ENCODE assay signal across 8 cellular contexts in genomic region chr3:45664558-45664957, GRCh38. TPM values are rescaled to one million over a fixed set of nuclear protein-coding genes. Genes with fewer than 3 reads are reported as not detected.
DNase-seq lines count a peak whose midpoint lies in the region; ATAC-seq and TF ChIP-seq lines count a peak whose summit lies in the region.

No MANE protein-coding gene starts in this region.

- TF ChIP-seq CTCF in GM12864 (IDR thresholded peaks at IDR 0.05; ENCODE audit: low read depth, low read length, missing control alignments) (no peak), osteocyte (IDR thresholded peaks at IDR 0.05) (no peak), upper lobe of left lung (IDR thresholded peaks at IDR 0.05) (no peak), type B pancreatic cell (conservative IDR thresholded peaks at IDR 0.05) (no peak)

- DNase-seq in GM12864 (ENCODE audit: low read depth) (no peak), adipocyte (ENCODE audit: low read depth) (no peak), osteocyte (ENCODE audit: extremely low spot score, unreplicated experiment) (no peak), upper lobe of left lung (peak; percentile 28 to 56), type B pancreatic cell (ENCODE audit: extremely low spot score, unreplicated experiment) (no peak), NCI-H1105 treated with DMSO at 0.1 percent for 48 hours (lab: John Stamatoyannopoulos, UW) (no peak)
- peak; percentile 73 for DNase-seq in T-helper 2 cell treated with Interferon-gamma antibody and Interleukin-4, amounts not matched to agents 5 μg/mL and 100 μg/mL, for 36 hours (ENCODE audit: low spot score)

- H3K4me3 ChIP-seq in GM12864 (ENCODE audit: low read depth, low read length) (peak overlapping the region; percentile 47), adipocyte (ENCODE audit: low read length) (peak overlapping the region; percentile 52), upper lobe of left lung (peak overlapping the region; percentile 18 to 45 (median 38))

- peaks cover 49% of the 10 kb centered on the region for H3K4me1 Mint-ChIP-seq in T-helper 2 cell treated with Interferon-gamma antibody and Interleukin-4, amounts not matched to agents 5 μg/mL and 100 μg/mL, for 36 hours (ENCODE audit: low read depth)
- H3K4me1 Mint-ChIP-seq in osteocyte (ENCODE audit: unreplicated experiment): peaks cover 60% of the 10 kb centered on the region
- peaks cover 4% of the 10 kb centered on the region for H3K4me1 Mint-ChIP-seq in type B pancreatic cell (ENCODE audit: unreplicated experiment)

- WGBS in upper lobe of left lung, 2 donors: 20 to 26% methylated on average over 9 to 10 of the region's 10 CpGs

- H3K36me3 Mint-ChIP-seq in T-helper 2 cell treated with Interferon-gamma antibody and Interleukin-4, amounts not matched to agents 5 μg/mL and 100 μg/mL, for 36 hours (ENCODE audit: low read depth): peaks cover 31% of the 10 kb centered on the region
- peaks cover 2% of the 10 kb centered on the region for H3K36me3 Mint-ChIP-seq in osteocyte (ENCODE audit: unreplicated experiment)
- H3K36me3 Mint-ChIP-seq in type B pancreatic cell: peaks cover 18% of the 10 kb centered on the region

- peak overlapping the region; percentile 92 for H3K27ac Mint-ChIP-seq in T-helper 2 cell treated with Interferon-gamma antibody and Interleukin-4, amounts not matched to agents 5 μg/mL and 100 μg/mL, for 36 hours
- H3K27ac Mint-ChIP-seq in osteocyte (ENCODE audit: unreplicated experiment) (peak overlapping the region; percentile 74), type B pancreatic cell (no peak overlapping the region)

- no peaks in the 10 kb centered on the region for H3K9me3 ChIP-seq in adipocyte (ENCODE audit: control insufficient read depth, low read length)
- H3K9me3 ChIP-seq in upper lobe of left lung: no peaks in the 10 kb centered on the region

- H3K9me3 Mint-ChIP-seq in T-helper 2 cell treated with Interferon-gamma antibody and Interleukin-4, amounts not matched to agents 5 μg/mL and 100 μg/mL, for 36 hours: no peaks in the 10 kb centered on the region
- no peaks in the 10 kb centered on the region for H3K9me3 Mint-ChIP-seq in osteocyte (ENCODE audit: unreplicated experiment)
- H3K9me3 Mint-ChIP-seq in type B pancreatic cell: no peaks in the 10 kb centered on the region

- H3K27me3 ChIP-seq in adipocyte (replicated peaks; ENCODE audit: control insufficient read depth, insufficient read depth, low read length) (no peaks in the 10 kb centered on the region), upper lobe of left lung (no peaks in the 10 kb centered on the region)

- TF ChIP-seq EP300 in upper lobe of left lung (IDR thresholded peaks at IDR 0.05): no peak

- no peak overlapping the region for H3K9ac ChIP-seq in adipocyte (ENCODE audit: low read length)

- H3K27ac ChIP-seq in upper lobe of left lung: peak overlapping the region; percentile 21 to 72 (median 46)

- no peaks in the 10 kb centered on the region for H3K27me3 Mint-ChIP-seq in T-helper 2 cell treated with Interferon-gamma antibody and Interleukin-4, amounts not matched to agents 5 μg/mL and 100 μg/mL, for 36 hours (ENCODE audit: low read depth)
- no peaks in the 10 kb centered on the region for H3K27me3 Mint-ChIP-seq in osteocyte (ENCODE audit: unreplicated experiment)
- H3K27me3 Mint-ChIP-seq in type B pancreatic cell: no peaks in the 10 kb centered on the region

- ATAC-seq in HG02759 (IDR thresholded peaks at IDR 0.05; ENCODE audit: unreplicated experiment) (peak; percentile 82), upper lobe of left lung (ENCODE audit: low FRiP score in 2 of 2) (peak in 1 of 2 donors; percentile 44)

- H3K4me1 ChIP-seq in adipocyte (ENCODE audit: control insufficient read depth, insufficient read depth, low read length): peaks cover 36% of the 10 kb centered on the region
- peaks cover 19 to 41% (median 30%) of the 10 kb centered on the region in 4 donors for H3K4me1 ChIP-seq in upper lobe of left lung

- no peak for TF ChIP-seq POLR2A in upper lobe of left lung (IDR thresholded peaks at IDR 0.05)

- H3K4me3 Mint-ChIP-seq in T-helper 2 cell treated with Interferon-gamma antibody and Interleukin-4, amounts not matched to agents 5 μg/mL and 100 μg/mL, for 36 hours: peak overlapping the region; percentile 95
- no peak overlapping the region for H3K4me3 Mint-ChIP-seq in osteocyte (ENCODE audit: unreplicated experiment)
- no peak overlapping the region for H3K4me3 Mint-ChIP-seq in type B pancreatic cell

- H3K36me3 ChIP-seq in adipocyte (ENCODE audit: control insufficient read depth, insufficient read depth, low read length, severe bottlenecking) (no peaks in the 10 kb centered on the region), upper lobe of left lung (peaks cover 4 to 28% (median 6%) of the 10 kb centered on the region in 4 donors)

RNA-seq across cellular contexts. Expression of gene SACM1L, which starts 24.6 kb away (rescaled TPM):
- total RNA-seq in osteocyte: 38.3 and 40.8 TPM in 2 replicates
- 100 to 1,000 TPM in 1 of 6 donors, 10 to 100 TPM in 5; 29.9 to 102 (median 63.9) TPM for total RNA-seq in upper lobe of left lung
- 37.5 and 51.6 TPM in 2 replicates for total RNA-seq in type B pancreatic cell (ENCODE audit: low replicate concordance)

Comparison
In these comparisons a context has a peak if more than half of its experiments do, and no peak if none do; other contexts are left out.
1. DNase-seq: peak in T-helper 2 cell treated with Interferon-gamma antibody and Interleukin-4, amounts not matched to agents 5 μg/mL and 100 μg/mL, for 36 hours (single experiment) and upper lobe of left lung (2 of 2); none in GM12864 (single experiment), adipocyte (single experiment), osteocyte (single experiment), type B pancreatic cell (single experiment) and NCI-H1105 treated with DMSO at 0.1 percent for 48 hours (single experiment).
2. Peak in every context shown above with its lines, with median percentiles within 50 percentile points of each other: H3K4me3 ChIP-seq.